In the genomic region with DNA sequence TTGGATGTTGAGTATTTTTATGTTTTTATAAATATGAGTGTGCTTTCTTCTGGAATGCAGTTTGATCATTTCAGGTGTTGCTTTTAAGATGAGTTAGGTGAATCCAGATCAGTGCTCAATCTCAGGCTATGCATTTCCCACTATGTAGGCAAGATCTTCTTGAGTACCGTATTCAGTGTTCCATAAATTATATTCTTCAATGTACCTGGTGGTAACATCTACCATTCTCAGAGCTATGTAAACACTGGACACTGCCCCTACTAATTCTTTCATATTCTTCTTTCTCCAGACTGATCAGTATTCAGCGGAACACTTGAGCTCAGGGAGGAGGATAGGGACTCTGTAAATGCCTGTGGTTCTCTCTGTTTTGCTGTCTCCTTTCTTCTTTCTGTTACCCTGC, we compare ENCODE assay signal across 27 cellular contexts. TPM values are rescaled to one million over a fixed set of nuclear protein-coding genes. Genes with fewer than 3 reads are reported as not detected.
DNase-seq lines count a peak whose midpoint lies in the region; ATAC-seq, FAIRE-seq and TF ChIP-seq lines count a peak whose summit lies in the region.
"Had no signal": no experiment of that assay in that cellular context is flagged by ENCODE, and none has a peak within 500 bp of the region (broad histone marks: within the 10 kb centered on the region; RNA-seq: fewer than 3 reads in every experiment).

No MANE protein-coding gene starts in this region.

- TF ChIP-seq EP300 in GM12878 (IDR thresholded peaks at IDR 0.05; ENCODE audit: borderline replicate concordance in 1 of 2, control insufficient read depth in 1 of 2, low read depth in 2 of 2, low read length in 2 of 2): no peak

- DNase-seq in GM12891 (ENCODE audit: insufficient read length, low spot score) (no peak), GM12878 (ENCODE audit: low read depth, low spot score) (no peak), NCI-H345 treated with DMSO at 0.1 percent for 48 hours (lab: John Stamatoyannopoulos, UW; ENCODE audit: unreplicated experiment) (no peak)
- DNase-seq: 8988T; ACHN; BE2C; C1 segment of cervical spinal cord; CD4-positive, alpha-beta memory T cell; CD4-positive, CD25-positive, alpha-beta regulatory T cell; CD8-positive, alpha-beta memory T cell; COR-L47; DMS 273 treated with DMSO at 0.1 percent for 48 hours; DMS153; DMS53; DMS79; DND-41; EL; GDM1 had no signal

- intact Hi-C loops in GM12878 (cut with micrococcal nuclease; ENCODE audit: unreplicated experiment): loop anchor here (5.0 kb wide), 1 partner anchor 56 kb away; no protein-coding TSS in a partner anchor

- ATAC-seq in GM12878 (no peak), GM21423 (IDR thresholded peaks at IDR 0.05; ENCODE audit: unreplicated experiment) (no peak)

- no peaks in the 10 kb centered on the region for H4K20me1 ChIP-seq in GM12878 (ENCODE audit: control insufficient read depth, insufficient read depth)
- H4K20me1 ChIP-seq: BLaER1 had no signal

- H3K9me3 ChIP-seq in GM12878 (replicated peaks; ENCODE audit: control insufficient read depth, insufficient read depth, low read length): no peaks in the 10 kb centered on the region; the same call in 2 of the 3 replicates
- H3K9me3 ChIP-seq: BE2C, BLaER1 had no signal

- CTCF ChIA-PET in GM12878 (lab: Yijun Ruan, JAX): interaction anchor here (0.6 to 3.0 kb wide), 6 partner anchors 9 to 184 kb away, joined by 3 to 13 read pairs (median 4); no protein-coding TSS in a partner anchor

- TF ChIP-seq RAD21 in GM12878 (IDR thresholded peaks at IDR 0.05; ENCODE audit: insufficient read depth, low read depth, low read length): no peak

- H3K27me3 ChIP-seq in GM12878 (replicated peaks in 1 of 2; ENCODE audit: control insufficient read depth in 2 of 2, insufficient read depth in 2 of 2, low read length in 1 of 2): no peaks in the 10 kb centered on the region
- H3K27me3 ChIP-seq: BE2C, BLaER1 had no signal

- H3K36me3 ChIP-seq in GM12878 (ENCODE audit: control insufficient read depth in 2 of 2, insufficient read depth in 2 of 2, low read length in 1 of 2): no peaks in the 10 kb centered on the region
- H3K36me3 ChIP-seq: BE2C, BLaER1 had no signal

- SMC1A ChIA-PET in GM12878 (lab: Charles Lee; ENCODE audit: uncharacterized antibody, unreplicated experiment): interaction anchor here (0.8 to 12.7 kb wide), 10 partner anchors 9 to 537 kb away, joined by 3 to 193 read pairs (median 10); no protein-coding TSS in a partner anchor

- H3K4me3 ChIP-seq in GM08714 (ENCODE audit: low read length) (0 out of 2 replicates have a peak overlapping the region, but pooled peaks have one; percentile 28), GM12878 (peak overlapping the region; percentile 39; the same call in 1 of the 2 replicates)
- H3K4me3 ChIP-seq: BLaER1 had no signal

- H3K4me2 ChIP-seq in GM12878 (ENCODE audit: control insufficient read depth, insufficient read depth): peak overlapping the region; percentile 28
- H3K4me2 ChIP-seq: BLaER1 had no signal

- no peak overlapping the region for H3K9ac ChIP-seq in GM12878 (ENCODE audit: control insufficient read depth, insufficient read depth, low read length)
- H3K9ac ChIP-seq: BLaER1 had no signal

- POLR2A ChIA-PET in GM12878 (lab: Charles Lee): no interaction called here

- no TSS peak for BruUV-seq in GM12878 (replicated peaks; lab: Mats Ljungman, UMichigan)

- peaks cover 15% of the 10 kb centered on the region for H3K4me1 ChIP-seq in GM12878 (ENCODE audit: control insufficient read depth, insufficient read depth, low read length)
- H3K4me1 ChIP-seq: BE2C had no signal

- RAD21 ChIA-PET in GM12878 (lab: Charles Lee; ENCODE audit: unreplicated experiment): interaction anchor here (0.8 to 3.8 kb wide), 5 partner anchors 10 to 129 kb away, joined by 3 to 30 read pairs (median 6); no protein-coding TSS in a partner anchor

- TF ChIP-seq POLR2A in GM12891 (IDR thresholded peaks at IDR 0.05; ENCODE audit: low read depth, low read length): no peak
- no peak for TF ChIP-seq POLR2A in GM12878 (IDR thresholded peaks at IDR 0.05; ENCODE audit: low read depth, low read length)

- FAIRE-seq in GM12891 (lab: Jason Lieb, UNC) (peak; percentile 54), GM12878 (lab: Jason Lieb, UNC) (no peak)
- FAIRE-seq: A204.1, GM19239 had no signal

- 94% methylated on average over 2 of the region's 2 CpGs for WGBS in GM12878 (ENCODE audit: insufficient coverage, insufficient replicate concordance, low lambda C conversion rate, missing lambda C conversion rate)

- no peak overlapping the region; the same call in 1 of the 2 replicates for H2AFZ ChIP-seq in GM12878 (ENCODE audit: control insufficient read depth, low read depth, low read length)

- in situ Hi-C loops in GM12878 (cut with MboI): loop anchor here (5.0 kb wide), 1 partner anchor 481 kb away; no protein-coding TSS in a partner anchor

- no peak overlapping the region; the same call in 1 of the 2 replicates for H3K27ac ChIP-seq in GM12878 (ENCODE audit: control insufficient read depth, insufficient read depth)
- H3K27ac ChIP-seq: BLaER1 had no signal

- H3K79me2 ChIP-seq in GM12878 (ENCODE audit: control insufficient read depth, insufficient read depth, low read length): peaks cover 26% of the 10 kb centered on the region

- no peak for TF ChIP-seq CTCF in GM12878 (IDR thresholded peaks at IDR 0.05 in 2 of 3, conservative IDR thresholded peaks at IDR 0.05 in 1 of 3; ENCODE audit: control insufficient read depth in 2 of 3, extremely low read depth in 1 of 3, insufficient read depth in 1 of 3, low read depth in 3 of 3, low read length in 3 of 3)

TF ChIP-seq in GM12891, 5 proteins besides CTCF, POLR2A, EP300 and RAD21:
- TF ChIP-seq SPI1 (IDR thresholded peaks at IDR 0.05; ENCODE audit: low read depth, low read length): no peak
- TF ChIP-seq POLR2AphosphoS5 (IDR thresholded peaks at IDR 0.05; ENCODE audit: low read depth, low read length): no peak
- no peak for TF ChIP-seq POU2F2 (IDR thresholded peaks at IDR 0.05; ENCODE audit: low read depth, low read length)
- no peak for TF ChIP-seq TAF1 (IDR thresholded peaks at IDR 0.05; ENCODE audit: low read depth, low read length)
- no peak for TF ChIP-seq PAX5 (IDR thresholded peaks at IDR 0.05; ENCODE audit: insufficient read depth, low read length, severe bottlenecking)
TF ChIP-seq in GM12891: peak in this region for 0.

TF ChIP-seq in GM12878, 131 proteins besides CTCF, POLR2A, EP300 and RAD21 (continues in another document):
- TF ChIP-seq SMAD5 (IDR thresholded peaks at IDR 0.05; ENCODE audit: low read depth): no peak
- TF ChIP-seq, protein P1, sequence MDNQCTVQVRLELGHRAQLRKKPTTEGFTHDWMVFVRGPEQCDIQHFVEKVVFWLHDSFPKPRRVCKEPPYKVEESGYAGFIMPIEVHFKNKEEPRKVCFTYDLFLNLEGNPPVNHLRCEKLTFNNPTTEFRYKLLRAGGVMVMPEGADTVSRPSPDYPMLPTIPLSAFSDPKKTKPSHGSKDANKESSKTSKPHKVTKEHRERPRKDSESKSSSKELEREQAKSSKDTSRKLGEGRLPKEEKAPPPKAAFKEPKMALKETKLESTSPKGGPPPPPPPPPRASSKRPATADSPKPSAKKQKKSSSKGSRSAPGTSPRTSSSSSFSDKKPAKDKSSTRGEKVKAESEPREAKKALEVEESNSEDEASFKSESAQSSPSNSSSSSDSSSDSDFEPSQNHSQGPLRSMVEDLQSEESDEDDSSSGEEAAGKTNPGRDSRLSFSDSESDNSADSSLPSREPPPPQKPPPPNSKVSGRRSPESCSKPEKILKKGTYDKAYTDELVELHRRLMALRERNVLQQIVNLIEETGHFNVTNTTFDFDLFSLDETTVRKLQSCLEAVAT (IDR thresholded peaks at IDR 0.05): peak; percentile 93

RNA-seq across cellular contexts. Expression of a gene that starts 25.5 kb away (rescaled TPM):
- polyA plus RNA-seq in GM12891 (2012; ENCODE audit: low read depth, missing spikeins): 2.0 TPM
- 0.52 and 0.61 TPM in 2 replicates for total RNA-seq in GM12878 (2013; cell fraction: nucleolus; rRNA removed)
- total RNA-seq in GM12878 (2014; rRNA removed) (0.17 and 0.60 TPM in 2 replicates), GM12878 (2014; rRNA removed; fragmentation: Illumina TruSeq; extraction: Trizol) (0.32 and 0.54 TPM in 2 replicates), GM12878 (2021) (0.51 TPM in 1 of 2 replicates, not detected in the other)
- polyA plus RNA-seq in GM12878 (2011; ENCODE audit: low read depth): 0.21 TPM
- polyA plus RNA-seq in GM12878 (2011; rRNA removed) (3.5 and 5.5 TPM in 2 replicates), GM12878 (2014; fragmentation: Illumina TruSeq; extraction: Trizol) (0.30 and 0.62 TPM in 2 replicates), GM12878 (2014; fragmentation: Nextera tagmentation; extraction: Ambion mirVana) (under 1 TPM; 0.51 to 0.69 TPM), GM12878 (2014; rRNA removed) (0.03 and 0.58 TPM in 2 replicates), GM12878 (2016; fragmentation: Nextera tagmentation; extraction: Ambion mirVana) (not detected)
- polyA plus RNA-seq in GM12878 (2011; cell fraction: cytosol; rRNA removed): 0.55 and 0.58 TPM in 2 replicates
- polyA plus RNA-seq in GM12878 (2011; cell fraction: nucleus; rRNA removed): 4.8 and 5.3 TPM in 2 replicates
- polyA plus RNA-seq in GM12878 (2012): 2.3 and 2.8 TPM in 2 replicates
- 0.21 and 0.29 TPM in 2 replicates for polyA minus RNA-seq in GM12878 (2011; rRNA and poly(A)+ RNA removed)
- not detected in 2 replicates for polyA minus RNA-seq in GM12878 (2011; cell fraction: cytosol; rRNA and poly(A)+ RNA removed)
- 0.24 and 0.48 TPM in 2 replicates for polyA minus RNA-seq in GM12878 (2011; cell fraction: nucleus; rRNA and poly(A)+ RNA removed)
- total RNA-seq: A673; CD4-positive, alpha-beta memory T cell; CD4-positive, CD25-positive, alpha-beta regulatory T cell; CD8-positive, alpha-beta memory T cell; Daoy; G401 had no signal
- polyA plus RNA-seq: AG04450; CD4-positive, alpha-beta memory T cell; CD4-positive, CD25-positive, alpha-beta regulatory T cell; CD8-positive, alpha-beta memory T cell had no signal
